Comparison of ENCODE assay signal across 12 cellular contexts in genomic region chr12:32444895-32445294, GRCh38. TPM values are rescaled to one million over a fixed set of nuclear protein-coding genes. Genes with fewer than 3 reads are reported as not detected.
A peak's percentile ranks its signal among the peaks of the same experiment; 100 is the strongest.
DNase-seq lines count a peak whose midpoint lies in the region; ATAC-seq and TF ChIP-seq lines count a peak whose summit lies in the region.
"Had no signal": no experiment of that assay in that cellular context is flagged by ENCODE, and none has a peak within 500 bp of the region (broad histone marks: within the 10 kb centered on the region; RNA-seq: fewer than 3 reads in every experiment).

No MANE protein-coding gene starts in this region.

- peaks cover 27% of the 10 kb centered on the region for H3K4me1 ChIP-seq in BLaER1
- H3K4me1 ChIP-seq in naive thymus-derived CD4-positive, alpha-beta T cell (ENCODE audit: control insufficient read depth in 2 of 2, insufficient read depth in 2 of 2, low read length in 2 of 2) = no peaks in the 10 kb centered on the region

- no peak overlapping the region for H3K27ac ChIP-seq in BLaER1
- H3K27ac ChIP-seq in naive thymus-derived CD4-positive, alpha-beta T cell (ENCODE audit: low read depth, low read length) = no peak overlapping the region

- H3K4me1 Mint-ChIP-seq in naive thymus-derived CD4-positive, alpha-beta T cell = peaks cover 0 to 8% (median 0%) of the 10 kb centered on the region in 7 donors

- ATAC-seq in SK-N-SH treated with all-trans-retinoic acid at 6 μM for 48 hours = no peak; the same call in 2 of the 3 replicates
- ATAC-seq in naive thymus-derived CD4-positive, alpha-beta T cell = no peak

- H3K9ac ChIP-seq in BLaER1 = no peak overlapping the region

- CTCF ChIA-PET in naive thymus-derived CD4-positive, alpha-beta T cell (lab: Charles Lee) = interaction anchor here (0.6 kb wide), 1 partner anchor 72 kb away, joined by 4 read pairs; no protein-coding TSS in a partner anchor

- POLR2A ChIA-PET in naive thymus-derived CD4-positive, alpha-beta T cell (lab: Charles Lee) = no interaction called here

- H3K27me3 ChIP-seq in BLaER1 = no peaks in the 10 kb centered on the region
- no peaks in the 10 kb centered on the region for H3K27me3 ChIP-seq in naive thymus-derived CD4-positive, alpha-beta T cell (ENCODE audit: control insufficient read depth in 2 of 2, insufficient read depth in 2 of 2, low read length in 2 of 2)

- no peak overlapping the region for H3K4me3 Mint-ChIP-seq in naive thymus-derived CD4-positive, alpha-beta T cell
- H3K4me3 Mint-ChIP-seq: activated T-cell treated with anti-CD3 and anti-CD28 coated beads, Interleukin-2, amount 50 U/mL, for 24 hours had no signal

- DNase-seq in HS-27A (ENCODE audit: low read depth) (peak; percentile 96), iris pigment epithelial cell (ENCODE audit: low read depth) (peak; percentile 90), GOT3 (lab: John Stamatoyannopoulos, UW) (no peak), SK-N-DZ (ENCODE audit: low spot score) (no peak), NCI-H2107 (lab: John Stamatoyannopoulos, UW) (no peak)
- DNase-seq in naive thymus-derived CD4-positive, alpha-beta T cell = no peak
- DNase-seq: activated T-cell treated with anti-CD3 and anti-CD28 coated beads, Interleukin-2, amount 50 U/mL, for 24 hours; effector CD4-positive, alpha-beta T cell; SIG-M5; stimulated activated CD4-positive, alpha-beta T cell treated with anti-CD3 and anti-CD28 coated beads, Interleukin-4, amount 100 ng/mL, for 1 hour had no signal

- intact Hi-C loops in naive thymus-derived CD4-positive, alpha-beta T cell (cut with micrococcal nuclease) = no loop called here

- no peaks in the 10 kb centered on the region for H3K9me3 ChIP-seq in BLaER1
- no peaks in the 10 kb centered on the region for H3K9me3 ChIP-seq in naive thymus-derived CD4-positive, alpha-beta T cell (ENCODE audit: control insufficient read depth in 2 of 3, low read length in 3 of 3)

- no peaks in the 10 kb centered on the region for H3K36me3 Mint-ChIP-seq in naive thymus-derived CD4-positive, alpha-beta T cell

- peaks cover 0 to 4% (median 0%) of the 10 kb centered on the region in 5 donors for H3K27me3 Mint-ChIP-seq in naive thymus-derived CD4-positive, alpha-beta T cell
- H3K27me3 Mint-ChIP-seq: activated T-cell treated with anti-CD3 and anti-CD28 coated beads, Interleukin-2, amount 50 U/mL, for 24 hours had no signal

- H3K9me3 Mint-ChIP-seq in naive thymus-derived CD4-positive, alpha-beta T cell = no peaks in the 10 kb centered on the region
- H3K9me3 Mint-ChIP-seq: activated T-cell treated with anti-CD3 and anti-CD28 coated beads, Interleukin-2, amount 50 U/mL, for 24 hours had no signal

- H3K27ac Mint-ChIP-seq in naive thymus-derived CD4-positive, alpha-beta T cell = no peak overlapping the region
- H3K27ac Mint-ChIP-seq: activated T-cell treated with anti-CD3 and anti-CD28 coated beads, Interleukin-2, amount 50 U/mL, for 24 hours had no signal

- H3K36me3 ChIP-seq in BLaER1 = no peaks in the 10 kb centered on the region
- H3K36me3 ChIP-seq in naive thymus-derived CD4-positive, alpha-beta T cell (ENCODE audit: control insufficient read depth in 2 of 3, insufficient read depth in 3 of 3, low read length in 3 of 3) = no peaks in the 10 kb centered on the region

- H3K4me2 ChIP-seq in BLaER1 = peak overlapping the region; percentile 22; the same call in 1 of the 2 replicates

- H4K20me1 ChIP-seq in BLaER1 = no peaks in the 10 kb centered on the region

- H3K4me3 ChIP-seq in BLaER1 = no peak overlapping the region
- H3K4me3 ChIP-seq in naive thymus-derived CD4-positive, alpha-beta T cell (ENCODE audit: low read length) = no peak overlapping the region

TF ChIP-seq in SK-N-SH treated with all-trans-retinoic acid at 6 μM for 48 hours, 23 proteins besides CTCF, POLR2A, EP300 and RAD21:
- TF ChIP-seq TOX (CRISPR knock-in tag; IDR thresholded peaks at IDR 0.05; ENCODE audit: borderline replicate concordance) (no peak), ISL1 (CRISPR knock-in tag; IDR thresholded peaks at IDR 0.05) (peak; percentile 52; the same call in 1 of the 2 replicates), CSDC2 (CRISPR knock-in tag; IDR thresholded peaks at IDR 0.05) (no peak)

RNA-seq across cellular contexts. Expression of gene FGD4, which starts 45.5 kb away (rescaled TPM):
- 10 to 100 TPM in 1 of 5 experiments, 1 to 10 TPM in 1, under 1 TPM in 3; 0.17 to 13.7 (median 0.62) TPM for total RNA-seq in naive thymus-derived CD4-positive, alpha-beta T cell
- under 1 TPM in 1 of 2 donors, not detected in 1; 0.12 TPM for polyA plus RNA-seq in naive thymus-derived CD4-positive, alpha-beta T cell
- 4.2 and 5.4 TPM in 2 replicates for polyA plus RNA-seq in SK-N-DZ (2014; cell fraction: cytosol; rRNA removed)
- 3.8 and 5.0 TPM in 2 replicates for polyA plus RNA-seq in SK-N-DZ (2014; cell fraction: nucleus; rRNA removed)

Comparison
In these comparisons a context has a peak if more than half of its experiments do, and no peak if none do; other contexts are left out.
1. DNase-seq: peak in HS-27A (single experiment) and iris pigment epithelial cell (single experiment); none in GOT3 (single experiment), naive thymus-derived CD4-positive, alpha-beta T cell (0 of 9), SK-N-DZ (single experiment) and NCI-H2107 (single experiment).